ENCODE assay signal across 23 cellular contexts in the genomic region with DNA sequence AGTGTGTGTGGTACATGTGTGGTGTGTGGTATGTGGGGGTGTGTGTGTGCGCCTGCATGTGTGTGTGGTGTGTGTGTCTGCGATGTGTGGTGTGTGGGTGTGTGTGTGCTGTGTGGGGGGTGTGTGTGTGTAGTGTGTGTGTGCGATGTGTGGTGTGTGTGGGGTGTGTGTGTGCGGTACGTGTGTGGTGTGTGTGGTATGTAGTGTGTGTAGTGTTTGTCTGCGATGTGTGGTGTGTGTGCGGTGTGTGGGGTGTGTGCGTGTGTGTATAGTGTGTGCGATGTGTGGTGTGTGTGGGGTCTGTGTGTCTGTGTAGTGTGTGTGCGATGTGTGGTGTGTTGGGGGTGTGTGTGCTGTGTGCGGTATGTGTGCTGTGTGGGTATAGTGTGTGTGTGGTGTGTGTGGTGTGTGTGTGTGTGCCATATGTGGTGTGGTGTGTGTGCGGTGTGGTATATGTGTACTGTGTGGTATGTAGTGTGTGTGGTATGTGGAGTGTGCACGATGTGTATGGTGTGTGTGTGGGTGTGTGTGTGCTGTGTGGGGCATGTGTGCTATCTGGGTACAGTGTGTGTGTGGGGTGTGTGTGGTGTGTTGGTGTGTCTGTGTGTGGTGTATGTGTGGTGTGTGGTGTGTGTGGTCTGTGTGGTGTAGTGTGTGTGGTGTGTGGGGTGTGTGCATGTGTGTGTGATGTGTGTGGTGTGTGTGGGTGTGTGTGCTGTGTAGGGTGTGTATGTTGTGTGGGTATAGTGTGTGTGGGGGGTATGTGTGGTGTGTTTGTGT. TPM values are rescaled to one million over a fixed set of nuclear protein-coding genes. Genes with fewer than 3 reads are reported as not detected.
A peak's percentile ranks its signal among the peaks of the same experiment; 100 is the strongest.
DNase-seq lines count a peak whose midpoint lies in the region; FAIRE-seq and TF ChIP-seq lines count a peak whose summit lies in the region.
"Had no signal": no experiment of that assay in that cellular context is flagged by ENCODE, and none has a peak within 500 bp of the region (broad histone marks: within the 10 kb centered on the region; RNA-seq: fewer than 3 reads in every experiment).

No MANE protein-coding gene starts in this region.

- H3K4me3 Mint-ChIP-seq in H9: no peak overlapping the region
- H3K4me3 Mint-ChIP-seq in CD14-positive monocyte: no peak overlapping the region
- H3K4me3 Mint-ChIP-seq: IgD-negative memory B cell, T-cell had no signal

- 100% methylated on average over 7 of the region's 13 CpGs for WGBS in H9 (ENCODE audit: extremely low coverage, insufficient read length, low lambda C conversion rate)
- WGBS in H1 (ENCODE audit: extremely low coverage in 1 of 2, insufficient coverage in 1 of 2, insufficient read length in 1 of 2, insufficient replicate concordance in 2 of 2, low coverage in 1 of 2, low lambda C conversion rate in 2 of 2, missing lambda C conversion rate in 1 of 2), 2 experiments: 95 to 100% methylated on average over 3 to 13 of the region's 13 CpGs
- 100% methylated on average over 9 of the region's 13 CpGs for WGBS in trophoblast cell (ENCODE audit: extremely low coverage, insufficient coverage, insufficient read length)

- H3K4me1 Mint-ChIP-seq in H9 (no peaks in the 10 kb centered on the region), CD14-positive monocyte (peaks cover 7% of the 10 kb centered on the region)

- H2AFZ ChIP-seq in H9 (ENCODE audit: low read length) (no peak overlapping the region), H1 (ENCODE audit: low read length) (no peak overlapping the region), trophoblast cell (ENCODE audit: insufficient read depth, low read length, poor library complexity) (no peak overlapping the region)
- H2AFZ ChIP-seq: PC-9 had no signal

- H4K91ac ChIP-seq in H9 (ENCODE audit: insufficient read length, low read depth, low read length): no peak overlapping the region
- peak overlapping the region; percentile 95 for H4K91ac ChIP-seq in H1 (replicated peaks; ENCODE audit: insufficient read length, low read length)
- no peak overlapping the region for H4K91ac ChIP-seq in trophoblast cell (ENCODE audit: low read depth, low read length)

- H4K20me1 ChIP-seq in H9 (ENCODE audit: control insufficient read depth, insufficient read depth, insufficient read length): no peaks in the 10 kb centered on the region
- peaks cover 2 to 33% of the 10 kb centered on the region in 2 experiments for H4K20me1 ChIP-seq in H1 (replicated peaks in 1 of 2; ENCODE audit: control insufficient read depth in 1 of 2, insufficient read depth in 2 of 2, low read length in 2 of 2)

- H4K12ac ChIP-seq in trophoblast cell (ENCODE audit: low read depth, low read length): no peak overlapping the region

- H3K4me1 ChIP-seq in H9 (ENCODE audit: insufficient read depth, low read length): no peaks in the 10 kb centered on the region
- H3K4me1 ChIP-seq in H1 (replicated peaks in 1 of 4; ENCODE audit: control insufficient read depth in 3 of 4, insufficient read depth in 4 of 4, low read length in 3 of 4): peaks cover 0 to 2% (median under 1%) of the 10 kb centered on the region in 4 experiments; a peak in 3 of 7 replicates
- peaks cover 3% of the 10 kb centered on the region in 2 experiments for H3K4me1 ChIP-seq in trophoblast cell (ENCODE audit: control insufficient read depth in 1 of 2, insufficient read depth in 2 of 2, low read length in 2 of 2)
- H3K4me1 ChIP-seq: BE2C had no signal

- POLR2A ChIA-PET in RWPE1 (lab: Yijun Ruan, JAX; ENCODE audit: low non-redundant PET): no interaction called here
- POLR2A ChIA-PET in H1 (lab: Charles Lee; ENCODE audit: partially characterized antibody): no interaction called here

- TF ChIP-seq POLR2A in H1 (IDR thresholded peaks at IDR 0.05; ENCODE audit: control extremely low read depth in 1 of 2, low read depth in 2 of 2, low read length in 2 of 2): no peak

- no peak overlapping the region for H2BK120ac ChIP-seq in H9 (ENCODE audit: low read depth, low read length, poor library complexity, severe bottlenecking)
- H2BK120ac ChIP-seq in H1 (replicated peaks; ENCODE audit: low read depth, low read length): peak overlapping the region; percentile 43
- no peak overlapping the region for H2BK120ac ChIP-seq in trophoblast cell (ENCODE audit: insufficient read depth, low read length, poor library complexity)

- no peak overlapping the region for H3K14ac ChIP-seq in H9 (ENCODE audit: insufficient read depth, low read length)
- no peak overlapping the region for H3K14ac ChIP-seq in H1 (ENCODE audit: insufficient read length)
- H3K14ac ChIP-seq in trophoblast cell (ENCODE audit: low read length): no peak overlapping the region

- H3K56ac ChIP-seq in H9 (ENCODE audit: insufficient read length, low read depth, low read length): no peak overlapping the region
- peak overlapping the region; percentile 100 for H3K56ac ChIP-seq in H1 (replicated peaks; ENCODE audit: insufficient read length, low read depth, low read length)

- H3K79me1 ChIP-seq in H9 (ENCODE audit: insufficient read depth, low read depth, low read length, poor library complexity, severe bottlenecking) (no peaks in the 10 kb centered on the region), H1 (ENCODE audit: low read depth, low read length) (peaks cover 17% of the 10 kb centered on the region), trophoblast cell (ENCODE audit: low read length) (no peaks in the 10 kb centered on the region)

- H3K27ac ChIP-seq in H9 (ENCODE audit: insufficient read length, low read depth, low read length): no peak overlapping the region
- peak overlapping the region; percentile 22; the same call in 1 of the 2 replicates for H3K27ac ChIP-seq in RWPE1
- no peak overlapping the region for H3K27ac ChIP-seq in H1 (ENCODE audit: low read depth, low read length)
- no peak overlapping the region for H3K27ac ChIP-seq in trophoblast cell (ENCODE audit: low read depth, low read length)
- H3K27ac ChIP-seq: SJSA1 had no signal

- H2BK15ac ChIP-seq in H9 (ENCODE audit: low read depth, low read length) (no peak overlapping the region), H1 (ENCODE audit: low read length) (peak overlapping the region; percentile 77)

- no peak for FAIRE-seq in H1 (lab: Jason Lieb, UNC)

- no peaks in the 10 kb centered on the region; the same call in none of the 2 replicates for H3K27me3 Mint-ChIP-seq in H9 (ENCODE audit: low read depth)
- peaks cover 2 to 6% (median 5%) of the 10 kb centered on the region in 3 donors for H3K27me3 Mint-ChIP-seq in CD14-positive monocyte (ENCODE audit: low read depth in 3 of 3)
- H3K27me3 Mint-ChIP-seq: IgD-negative memory B cell, T-cell had no signal

- no peaks in the 10 kb centered on the region for H3K79me2 ChIP-seq in H9 (ENCODE audit: insufficient read depth, low read length)
- no peaks in the 10 kb centered on the region for H3K79me2 ChIP-seq in H1 (ENCODE audit: control insufficient read depth in 1 of 2, insufficient read depth in 2 of 2, low read length in 2 of 2)
- H3K79me2 ChIP-seq in trophoblast cell (ENCODE audit: control insufficient read depth, insufficient read depth, low read length, poor library complexity): no peaks in the 10 kb centered on the region

- H2BK20ac ChIP-seq in H9 (ENCODE audit: low read depth, low read length, poor library complexity, severe bottlenecking) (no peak overlapping the region), H1 (ENCODE audit: low read length) (peak overlapping the region; percentile 38; the same call in 1 of the 2 replicates)

- H3K9ac ChIP-seq in H9 (ENCODE audit: extremely low read depth, insufficient read length, low read length) (no peak overlapping the region), H1 (replicated peaks in 1 of 4; ENCODE audit: extremely low read depth in 1 of 4, low read depth in 3 of 4, low read length in 3 of 4) (peak overlapping the region in 2 of 4 experiments; percentile 10 to 21; a peak in 1 of 7 replicates), trophoblast cell (ENCODE audit: low read length) (no peak overlapping the region)

- CTCF ChIA-PET in RWPE1 (lab: Yijun Ruan, JAX) (no interaction called here), H1 (lab: Charles Lee; ENCODE audit: partially characterized antibody) (no interaction called here)

- H3K23me2 ChIP-seq in H9 (ENCODE audit: insufficient read length, low read depth, low read length, poor library complexity, severe bottlenecking): peaks cover 6% of the 10 kb centered on the region
- H3K23me2 ChIP-seq in H1 (ENCODE audit: low read depth, low read length): peaks cover 37% of the 10 kb centered on the region; the same call in 1 of the 2 replicates

- H3K18ac ChIP-seq in H9 (ENCODE audit: insufficient read length, low read depth, low read length) (no peak overlapping the region), H1 (ENCODE audit: extremely low read depth, low read length) (no peak overlapping the region), trophoblast cell (ENCODE audit: low read length) (no peak overlapping the region)

- H3T11ph ChIP-seq in H9 (ENCODE audit: low read length): no peak overlapping the region

- TF ChIP-seq EP300 in H1 (IDR thresholded peaks at IDR 0.05; ENCODE audit: borderline replicate concordance in 1 of 2, low read depth in 2 of 2, low read length in 2 of 2): no peak

- H3K27ac Mint-ChIP-seq in H9: no peak overlapping the region
- no peak overlapping the region for H3K27ac Mint-ChIP-seq in CD14-positive monocyte
- H3K27ac Mint-ChIP-seq: IgD-negative memory B cell, T-cell had no signal

- H3K9me3 ChIP-seq in H9 (ENCODE audit: control insufficient read depth, low read depth, low read length) (no peaks in the 10 kb centered on the region), H1 (ENCODE audit: insufficient read depth in 2 of 2, low read depth in 1 of 2, low read length in 1 of 2) (peaks cover 0 to 3% of the 10 kb centered on the region in 2 experiments; a peak in 1 of 4 replicates), trophoblast cell (ENCODE audit: insufficient read depth, low read depth, low read length) (peaks cover 34% of the 10 kb centered on the region)
- H3K9me3 ChIP-seq: BE2C, SJSA1 had no signal

- no peak for TF ChIP-seq CTCF in H9 (conservative IDR thresholded peaks at IDR 0.05)
- TF ChIP-seq CTCF in RWPE1 (conservative IDR thresholded peaks at IDR 0.05; ENCODE audit: low read depth): no peak
- no peak for TF ChIP-seq CTCF in H1 (IDR thresholded peaks at IDR 0.05; ENCODE audit: control extremely low read depth in 1 of 3, insufficient read depth in 1 of 3, low read depth in 1 of 3, low read length in 3 of 3)
- TF ChIP-seq CTCF in CD14-positive monocyte (IDR thresholded peaks at IDR 0.05): no peak

- no peaks in the 10 kb centered on the region for H3K27me3 ChIP-seq in H9 (ENCODE audit: insufficient read depth, low read length)
- peaks cover 0 to 5% (median 0%) of the 10 kb centered on the region in 4 experiments; a peak in 3 of 7 replicates for H3K27me3 ChIP-seq in H1 (replicated peaks in 1 of 4; ENCODE audit: control insufficient read depth in 3 of 4, extremely low read depth in 1 of 4, insufficient read depth in 3 of 4, low read length in 3 of 4)
- H3K27me3 ChIP-seq in trophoblast cell (ENCODE audit: insufficient read depth, low read length): no peaks in the 10 kb centered on the region
- H3K27me3 ChIP-seq: BE2C, SJSA1 had no signal

- H3K9me3 Mint-ChIP-seq in H9: no peaks in the 10 kb centered on the region
- no peaks in the 10 kb centered on the region for H3K9me3 Mint-ChIP-seq in CD14-positive monocyte
- H3K9me3 Mint-ChIP-seq: T-cell had no signal

- H3K36me3 Mint-ChIP-seq in H9 (ENCODE audit: insufficient read depth in 1 of 3, low read depth in 3 of 3): no peaks in the 10 kb centered on the region; a peak in 1 of 7 replicates
- no peaks in the 10 kb centered on the region for H3K36me3 Mint-ChIP-seq in CD14-positive monocyte
- H3K36me3 Mint-ChIP-seq: T-cell had no signal

- DNase-seq in H9 (no peak), RWPE1 (ENCODE audit: low spot score) (no peak), H1 (ENCODE audit: low read depth in 1 of 2, low spot score in 2 of 2) (no peak), trophoblast cell (no peak), CD14-positive monocyte (ENCODE audit: low spot score) (no peak), NCI-H774 (lab: John Stamatoyannopoulos, UW) (no peak)
- DNase-seq in activated CD4-positive, alpha-beta T cell treated with anti-CD3 and anti-CD28 coated beads for 1 hour: no peak
- DNase-seq: BE2C; Calu3; DMS79 treated with DMSO at 0.1 percent for 48 hours; GOT3; NCI-H1105; NCI-H146; NCI-H2029; NCI-H446; NCI-H524 treated with DMSO at 0.1 percent for 48 hours; NCI-H82; NK-92 treated with Interleukin-12 subunit alpha and Interleukin-12 subunit beta, amount 100 ng/mL, for 24 hours; PC-9; Right ventricle myocardium superior; T-cell had no signal

- H2BK5ac ChIP-seq in H9 (ENCODE audit: insufficient read length, low read length): no peak overlapping the region
- no peak overlapping the region for H2BK5ac ChIP-seq in H1 (ENCODE audit: low read depth, low read length)
- H2BK5ac ChIP-seq in trophoblast cell (ENCODE audit: low read depth, low read length, poor library complexity): no peak overlapping the region

- H3K4ac ChIP-seq in H9 (ENCODE audit: low read depth, low read length) (no peak overlapping the region), H1 (replicated peaks; ENCODE audit: insufficient read length, low read depth, low read length) (peak overlapping the region; percentile 91), trophoblast cell (ENCODE audit: low read depth, low read length) (no peak overlapping the region)

- H3K36me3 ChIP-seq in H1 (ENCODE audit: control insufficient read depth in 2 of 4, insufficient read depth in 4 of 4, low read length in 3 of 4) (no peaks in the 10 kb centered on the region; a peak in 1 of 8 replicates), trophoblast cell (ENCODE audit: control insufficient read depth in 1 of 2, insufficient read depth in 2 of 2, low read length in 2 of 2) (no peaks in the 10 kb centered on the region)
- H3K36me3 ChIP-seq: BE2C, SJSA1 had no signal

- H4K8ac ChIP-seq in H9 (replicated peaks; ENCODE audit: insufficient read length, low read depth, low read length): peak overlapping the region; percentile 1
- no peak overlapping the region for H4K8ac ChIP-seq in H1 (ENCODE audit: extremely low read depth, insufficient read depth, low read length)
- no peak overlapping the region for H4K8ac ChIP-seq in trophoblast cell (ENCODE audit: low read depth, low read length)

- H2AK5ac ChIP-seq in H9 (ENCODE audit: insufficient read length, low read length) (no peak overlapping the region), H1 (ENCODE audit: low read depth, low read length) (peak overlapping the region; percentile 69), trophoblast cell (ENCODE audit: low read length) (no peak overlapping the region)

- intact Hi-C loops in CD14-positive monocyte (cut with micrococcal nuclease): no loop called here

- H2BK12ac ChIP-seq in H9 (ENCODE audit: insufficient read length, low read depth, low read length) (no peak overlapping the region), H1 (ENCODE audit: low read depth, low read length) (peak overlapping the region; percentile 32; the same call in 1 of the 2 replicates), trophoblast cell (ENCODE audit: low read length) (no peak overlapping the region)

- H3K4me3 ChIP-seq in H1 (ENCODE audit: extremely low read depth in 1 of 4, insufficient read depth in 2 of 4, low read depth in 3 of 4, low read length in 4 of 4) (no peak overlapping the region), trophoblast cell (ENCODE audit: low read depth, low read length) (peak overlapping the region; percentile 63)
- H3K4me3 ChIP-seq: PC-9, SJSA1 had no signal

- H3K23ac ChIP-seq in H9 (ENCODE audit: insufficient read length, low read depth, low read length) (peak overlapping the region; percentile 5), H1 (ENCODE audit: insufficient read length) (peak overlapping the region; percentile 65), trophoblast cell (ENCODE audit: low read length) (peak overlapping the region; percentile 87)

- H4K5ac ChIP-seq in H9 (ENCODE audit: insufficient read length, low read depth, low read length) (no peak overlapping the region), H1 (ENCODE audit: insufficient read length, low read depth, low read length) (no peak overlapping the region)

- TF ChIP-seq RAD21 in H1 (IDR thresholded peaks at IDR 0.05 in 1 of 2, conservative IDR thresholded peaks at IDR 0.05 in 1 of 2; ENCODE audit: low read depth in 2 of 2, low read length in 2 of 2): no peak

- H3K4me2 ChIP-seq in H9 (ENCODE audit: insufficient read depth, insufficient read length, low read length) (no peak overlapping the region), H1 (ENCODE audit: insufficient read depth in 1 of 2, low read depth in 2 of 2, low read length in 2 of 2) (no peak overlapping the region; a peak in 1 of 4 replicates), trophoblast cell (ENCODE audit: low read length) (no peak overlapping the region)
- H3K4me2 ChIP-seq: PC-9 had no signal

RNA-seq across cellular contexts. Expression of a gene that starts 5.7 kb away (rescaled TPM):
- total RNA-seq in H9 (2021): 41.2 and 42.6 TPM in 2 replicates
- total RNA-seq in H1 (2021; fragmentation: NEBNext Ultra II Directional; extraction: Animal tissue kit (Norgen Biotek cat#: 25700)): 32.2 and 32.3 TPM in 2 replicates
- polyA plus RNA-seq in H1 (2011; rRNA removed) (25.0 and 33.1 TPM in 2 replicates), CD14-positive monocyte (10 to 100 TPM in 1 of 2 donors, 1 to 10 TPM in 1; 9.1 to 10.3 TPM)
- 34.4 TPM for polyA plus RNA-seq in H1 (2011; cell fraction: cytosol; rRNA removed)
- 140 TPM for polyA plus RNA-seq in H1 (2011; cell fraction: nucleus; rRNA removed)
- 24.5 to 41.1 TPM (median 35.3 TPM) in 4 replicates for polyA plus RNA-seq in H1 (2012, experiment 1 of 2)
- 25.1 TPM for polyA plus RNA-seq in H1 (2012, experiment 2 of 2)
- polyA plus RNA-seq in H1 (2013, experiment 1 of 2): 17.9 TPM
- 16.7 TPM for polyA plus RNA-seq in H1 (2013, experiment 2 of 2)
- 30.2 and 31.7 TPM in 2 replicates for polyA minus RNA-seq in H1 (2011; rRNA and poly(A)+ RNA removed)
- 23.9 TPM for polyA minus RNA-seq in H1 (2011; cell fraction: cytosol; rRNA and poly(A)+ RNA removed)
- 34.9 TPM for polyA minus RNA-seq in H1 (2011; cell fraction: nucleus; rRNA and poly(A)+ RNA removed)
- 25.5 and 25.7 TPM in 2 replicates for polyA plus RNA-seq in trophoblast cell (2013)

RNA-seq across cellular contexts. Expression of a gene that starts 10.6 kb away (rescaled TPM):
- 1.0 and 1.5 TPM in 2 replicates for total RNA-seq in H9 (2021)
- total RNA-seq in H1 (2021; fragmentation: NEBNext Ultra II Directional; extraction: Animal tissue kit (Norgen Biotek cat#: 25700)): 1.1 TPM in 2 replicates
- 1.9 and 3.6 TPM in 2 replicates for polyA plus RNA-seq in H1 (2011; rRNA removed)
- 2.0 TPM for polyA plus RNA-seq in H1 (2011; cell fraction: cytosol; rRNA removed)
- polyA plus RNA-seq in H1 (2011; cell fraction: nucleus; rRNA removed): 13.0 TPM
- 0.58 to 2.1 TPM (median 1.6 TPM) in 4 replicates for polyA plus RNA-seq in H1 (2012, experiment 1 of 2)
- 0.84 TPM for polyA plus RNA-seq in H1 (2012, experiment 2 of 2)
- polyA plus RNA-seq in H1 (2013, experiment 1 of 2): 0.75 TPM
- polyA plus RNA-seq in H1 (2013, experiment 2 of 2): 0.75 TPM
- 0.32 and 0.50 TPM in 2 replicates for polyA minus RNA-seq in H1 (2011; rRNA and poly(A)+ RNA removed)
- 1.2 TPM for polyA minus RNA-seq in H1 (2011; cell fraction: cytosol; rRNA and poly(A)+ RNA removed)
- polyA minus RNA-seq in H1 (2011; cell fraction: nucleus; rRNA and poly(A)+ RNA removed): 1.4 TPM
- 0.97 and 1.2 TPM in 2 replicates for polyA plus RNA-seq in trophoblast cell (2013)
- polyA plus RNA-seq in CD14-positive monocyte: 1 to 10 TPM; 1.7 to 2.1 TPM

RNA-seq across cellular contexts. Expression of a gene that starts 30.0 kb away (rescaled TPM):
- total RNA-seq in H9 (2021): 84.4 and 87.6 TPM in 2 replicates
- total RNA-seq in H1 (2021; fragmentation: NEBNext Ultra II Directional; extraction: Animal tissue kit (Norgen Biotek cat#: 25700)): 92.8 and 106 TPM in 2 replicates
- 58.3 and 83.3 TPM in 2 replicates for polyA plus RNA-seq in H1 (2011; rRNA removed)
- 58.5 TPM for polyA plus RNA-seq in H1 (2011; cell fraction: cytosol; rRNA removed)
- 226 TPM for polyA plus RNA-seq in H1 (2011; cell fraction: nucleus; rRNA removed)
- 63.1 to 97.9 TPM (median 90.3 TPM) in 4 replicates for polyA plus RNA-seq in H1 (2012, experiment 1 of 2)
- polyA plus RNA-seq in H1 (2012, experiment 2 of 2): 97.7 TPM
- polyA plus RNA-seq in H1 (2013, experiment 1 of 2): 115 TPM
- polyA plus RNA-seq in H1 (2013, experiment 2 of 2): 92.5 TPM
- polyA minus RNA-seq in H1 (2011; rRNA and poly(A)+ RNA removed): 71.0 and 71.3 TPM in 2 replicates
- polyA minus RNA-seq in H1 (2011; cell fraction: cytosol; rRNA and poly(A)+ RNA removed): 70.6 TPM
- 62.9 TPM for polyA minus RNA-seq in H1 (2011; cell fraction: nucleus; rRNA and poly(A)+ RNA removed)
- polyA plus RNA-seq in trophoblast cell (2013): 61.9 and 66.1 TPM in 2 replicates
- 10 to 100 TPM; 38.2 to 70.5 TPM for polyA plus RNA-seq in CD14-positive monocyte

Comparison
In these comparisons a context has a peak if more than half of its experiments do, and no peak if none do; other contexts are left out.
1. H3K23ac ChIP-seq: peak in every context shown above with its lines; median percentile 87 in trophoblast cell; 65 in H1; 5 in H9.